Comparison of ENCODE assay signal across 8 cellular contexts in genomic region chr1:68229927-68230812, GRCh38. TPM values are rescaled to one million over a fixed set of nuclear protein-coding genes. Genes with fewer than 3 reads are reported as not detected.
DNase-seq lines count a peak whose midpoint lies in the region; ATAC-seq and TF ChIP-seq lines count a peak whose summit lies in the region.

No MANE protein-coding gene starts in this region.

- H3K27ac Mint-ChIP-seq in activated naive CD4-positive, alpha-beta T cell treated with anti-CD3 and anti-CD28 coated beads, Interleukin-2, amount 50 U/mL, for 72 hours, result no peak overlapping the region
- H3K27ac Mint-ChIP-seq in activated T-helper 2 cell treated with anti-CD3 and anti-CD28 coated beads, Interferon-gamma antibody, Interleukin-2, Interleukin-4, amounts not matched to agents 10 μg/mL and 5 μg/mL and 100 μg/mL, durations not matched to agents 14 hours and 24 hours and 36 hours, result no peak overlapping the region

- no peak for TF ChIP-seq EP300 in stomach (IDR thresholded peaks at IDR 0.05)

- H3K9me3 Mint-ChIP-seq in activated naive CD4-positive, alpha-beta T cell treated with anti-CD3 and anti-CD28 coated beads, Interleukin-2, amount 50 U/mL, for 72 hours, result no peaks in the 10 kb centered on the region
- H3K9me3 Mint-ChIP-seq in activated T-helper 2 cell treated with anti-CD3 and anti-CD28 coated beads, Interferon-gamma antibody, Interleukin-2, Interleukin-4, amounts not matched to agents 10 μg/mL and 5 μg/mL and 100 μg/mL, durations not matched to agents 14 hours and 24 hours and 36 hours, result no peaks in the 10 kb centered on the region

- peaks cover 44% of the 10 kb centered on the region for H3K4me1 ChIP-seq in body of pancreas
- peaks cover 0 to 58% (median 36%) of the 10 kb centered on the region in 4 donors for H3K4me1 ChIP-seq in stomach

- peaks cover 0 to 5% of the 10 kb centered on the region in 2 donors for H3K36me3 Mint-ChIP-seq in activated naive CD4-positive, alpha-beta T cell treated with anti-CD3 and anti-CD28 coated beads, Interleukin-2, amount 50 U/mL, for 72 hours
- H3K36me3 Mint-ChIP-seq in activated T-helper 2 cell treated with anti-CD3 and anti-CD28 coated beads, Interferon-gamma antibody, Interleukin-2, Interleukin-4, amounts not matched to agents 10 μg/mL and 5 μg/mL and 100 μg/mL, durations not matched to agents 14 hours and 24 hours and 36 hours (ENCODE audit: low read depth), result no peaks in the 10 kb centered on the region

- H3K36me3 ChIP-seq in body of pancreas (replicated peaks in 1 of 2; ENCODE audit: insufficient read depth in 1 of 2, low read depth in 2 of 2) (no peaks in the 10 kb centered on the region), stomach (no peaks in the 10 kb centered on the region)

- no peaks in the 10 kb centered on the region for H3K27me3 ChIP-seq in body of pancreas
- H3K27me3 ChIP-seq in stomach, result peaks cover 0 to 5% (median 0%) of the 10 kb centered on the region in 3 donors

- TF ChIP-seq CTCF in body of pancreas (IDR thresholded peaks at IDR 0.05) (no peak), stomach (IDR thresholded peaks at IDR 0.05) (no peak)

- H3K27ac ChIP-seq in body of pancreas (peak overlapping the region; percentile 84 to 92 (median 90)), stomach (peak overlapping the region; percentile 88 to 92 (median 91))

- H3K9me3 ChIP-seq in body of pancreas (no peaks in the 10 kb centered on the region), stomach (no peaks in the 10 kb centered on the region)

- no peak for ATAC-seq in body of pancreas
- no peak for ATAC-seq in activated naive CD4-positive, alpha-beta T cell treated with anti-CD3 and anti-CD28 coated beads, Interleukin-2, amount 50 U/mL, for 72 hours
- ATAC-seq in GM21423 (IDR thresholded peaks at IDR 0.05; ENCODE audit: unreplicated experiment), result no peak

- peak; percentile 38 for DNase-seq in NCI-H1417 treated with DMSO at 0.1 percent for 48 hours (lab: John Stamatoyannopoulos, UW)
- DNase-seq in body of pancreas, result peak in 2 of 4 donors; percentile 28 to 37
- peak; percentile 60 for DNase-seq in left kidney (ENCODE audit: low read depth, low spot score)
- DNase-seq in stomach, result no peak
- no peak for DNase-seq in activated naive CD4-positive, alpha-beta T cell treated with anti-CD3 and anti-CD28 coated beads, Interleukin-2, amount 50 U/mL, for 72 hours (ENCODE audit: low spot score in 2 of 2)
- DNase-seq in activated T-helper 2 cell treated with anti-CD3 and anti-CD28 coated beads, Interferon-gamma antibody, Interleukin-2, Interleukin-4, amounts not matched to agents 10 μg/mL and 5 μg/mL and 100 μg/mL, durations not matched to agents 14 hours and 24 hours and 36 hours (ENCODE audit: low spot score), result no peak
- DNase-seq in MV-4-11 (lab: John Stamatoyannopoulos, UW), result no peak

- 8 to 9% methylated on average over 14 of the region's 14 CpGs for WGBS in body of pancreas, 2 donors
- WGBS in stomach, 5 donors, result 23 to 32% (median 32%) methylated on average over 14 of the region's 14 CpGs

- H3K27me3 Mint-ChIP-seq in activated T-helper 2 cell treated with anti-CD3 and anti-CD28 coated beads, Interferon-gamma antibody, Interleukin-2, Interleukin-4, amounts not matched to agents 10 μg/mL and 5 μg/mL and 100 μg/mL, durations not matched to agents 14 hours and 24 hours and 36 hours (ENCODE audit: low read depth), result peaks cover 56% of the 10 kb centered on the region

- H3K4me3 ChIP-seq in body of pancreas, result peak overlapping the region; percentile 34 to 78
- peak overlapping the region; percentile 69 to 76 (median 75) for H3K4me3 ChIP-seq in stomach

- H3K4me1 Mint-ChIP-seq in activated T-helper 2 cell treated with anti-CD3 and anti-CD28 coated beads, Interferon-gamma antibody, Interleukin-2, Interleukin-4, amounts not matched to agents 10 μg/mL and 5 μg/mL and 100 μg/mL, durations not matched to agents 14 hours and 24 hours and 36 hours (ENCODE audit: low read depth), result peaks cover 3% of the 10 kb centered on the region

- intact Hi-C loops in body of pancreas (cut with DNase I) (no loop called here), stomach (cut with DNase I; ENCODE audit: low total_unique reads) (loop anchor here (10.0 kb wide), 2 partner anchors 65 to 105 kb away; no protein-coding TSS in a partner anchor)
- intact Hi-C loops in activated T-helper 2 cell treated with anti-CD3 and anti-CD28 coated beads, Interferon-gamma antibody, Interleukin-2, Interleukin-4, amounts not matched to agents 10 μg/mL and 5 μg/mL and 100 μg/mL, durations not matched to agents 14 hours and 24 hours and 36 hours (cut with micrococcal nuclease), result loop anchor here (5.0 kb wide), 1 partner anchor 398 kb away; the partner anchor contains the start of gene GNG12

- H3K4me3 Mint-ChIP-seq in activated T-helper 2 cell treated with anti-CD3 and anti-CD28 coated beads, Interferon-gamma antibody, Interleukin-2, Interleukin-4, amounts not matched to agents 10 μg/mL and 5 μg/mL and 100 μg/mL, durations not matched to agents 14 hours and 24 hours and 36 hours (ENCODE audit: low read depth), result no peak overlapping the region

- no peak for TF ChIP-seq POLR2A in body of pancreas (IDR thresholded peaks at IDR 0.05)
- TF ChIP-seq POLR2A in stomach (IDR thresholded peaks at IDR 0.05), result no peak

RNA-seq across cellular contexts. Expression of gene WLS, which starts 2.2 kb away (rescaled TPM):
- total RNA-seq in body of pancreas (10 to 100 TPM; 39.6 to 73.4 TPM), stomach (100 to 1,000 TPM in 2 of 5 donors, 10 to 100 TPM in 3; 56.2 to 194 (median 92.2) TPM)
- 10 to 100 TPM; 17.9 to 50.8 (median 37.9) TPM for polyA plus RNA-seq in stomach
- not detected for total RNA-seq in activated naive CD4-positive, alpha-beta T cell treated with anti-CD3 and anti-CD28 coated beads, Interleukin-2, amount 50 U/mL, for 72 hours
- not detected in 2 replicates for total RNA-seq in activated T-helper 2 cell treated with anti-CD3 and anti-CD28 coated beads, Interferon-gamma antibody, Interleukin-2, Interleukin-4, amounts not matched to agents 10 μg/mL and 5 μg/mL and 100 μg/mL, durations not matched to agents 14 hours and 24 hours and 36 hours

Comparison
In these comparisons a context has a peak if more than half of its experiments do, and no peak if none do; other contexts are left out.
1. DNase-seq: peak in NCI-H1417 treated with DMSO at 0.1 percent for 48 hours (single experiment) and left kidney (single experiment); none in stomach (single experiment), activated naive CD4-positive, alpha-beta T cell treated with anti-CD3 and anti-CD28 coated beads, Interleukin-2, amount 50 U/mL, for 72 hours (0 of 2), activated T-helper 2 cell treated with anti-CD3 and anti-CD28 coated beads, Interferon-gamma antibody, Interleukin-2, Interleukin-4, amounts not matched to agents 10 μg/mL and 5 μg/mL and 100 μg/mL, durations not matched to agents 14 hours and 24 hours and 36 hours (single experiment) and MV-4-11 (single experiment).
2. RNA of gene WLS, which starts 2.2 kb away (total RNA-seq): 56.2 to 194 TPM in stomach and 39.6 to 73.4 TPM in body of pancreas; not detected in activated T-helper 2 cell treated with anti-CD3 and anti-CD28 coated beads, Interferon-gamma antibody, Interleukin-2, Interleukin-4, amounts not matched to agents 10 μg/mL and 5 μg/mL and 100 μg/mL, durations not matched to agents 14 hours and 24 hours and 36 hours and not detected in activated naive CD4-positive, alpha-beta T cell treated with anti-CD3 and anti-CD28 coated beads, Interleukin-2, amount 50 U/mL, for 72 hours; every median in the first group is over 10 times any median in the second.